1 cellular context compared by ENCODE assay signal in the genomic region with DNA sequence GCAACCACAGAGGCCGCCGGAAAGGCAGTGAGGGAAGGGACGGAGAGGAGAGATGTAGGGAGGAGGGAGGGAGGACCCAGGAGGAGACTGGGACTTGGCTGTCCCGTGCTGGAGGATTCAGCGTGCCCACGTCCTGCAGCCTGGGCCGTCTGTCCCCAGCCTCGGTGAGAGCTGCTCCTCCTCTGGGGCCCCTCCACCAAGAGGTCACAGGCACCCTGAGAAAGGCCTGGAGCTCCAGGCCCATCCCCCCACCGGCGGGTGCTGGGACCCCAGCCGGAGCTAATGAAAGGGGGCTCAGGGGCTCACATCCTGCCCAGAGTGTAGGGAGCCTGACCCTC.
TF ChIP-seq lines count a peak whose summit lies in the region.

No MANE protein-coding gene starts in this region.

TF ChIP-seq in K562, 482 proteins besides CTCF, POLR2A, EP300 and RAD21 (continued from another document):
- no peak for TF ChIP-seq NCOA2 (IDR thresholded peaks at IDR 0.05; ENCODE audit: partially characterized antibody in 2 of 2)
TF ChIP-seq in K562: peak in this region for 4.
